ENCODE assay signal across 12 cellular contexts in genomic region chr1:167668108-167668507, GRCh38. TPM values are rescaled to one million over a fixed set of nuclear protein-coding genes. Genes with fewer than 3 reads are reported as not detected.
DNase-seq lines count a peak whose midpoint lies in the region; ATAC-seq and FAIRE-seq lines count a peak whose summit lies in the region.
"Had no signal": no experiment of that assay in that cellular context is flagged by ENCODE, and none has a peak within 500 bp of the region (broad histone marks: within the 10 kb centered on the region; RNA-seq: fewer than 3 reads in every experiment).

No MANE protein-coding gene starts in this region.

- H3K27me3 Mint-ChIP-seq in stimulated activated naive B cell treated with anti-CD40 and anti-IgM and Interleukin-4, amounts not matched to agents 10 μg/mL and 1 μg/mL and 100 μg/mL, for 72 hours, result no peaks in the 10 kb centered on the region

- DNase-seq in cardiac septum (ENCODE audit: low spot score) (peak; percentile 0), right cardiac atrium (no peak), COR-L47 (lab: John Stamatoyannopoulos, UW) (no peak), frontal cortex (ENCODE audit: low spot score in 2 of 2) (no peak), DMS53 (lab: John Stamatoyannopoulos, UW) (no peak)
- peak; percentile 42 for DNase-seq in stimulated activated naive B cell treated with anti-CD40 and anti-IgM and Interleukin-4, amounts not matched to agents 10 μg/mL and 1 μg/mL and 100 μg/mL, for 72 hours
- DNase-seq: amniotic stem cell, foreskin melanocyte, NCI-H187 had no signal

- ATAC-seq in right cardiac atrium (no peak), HG02623 (IDR thresholded peaks at IDR 0.05; ENCODE audit: unreplicated experiment) (peak; percentile 65), HG03575 (IDR thresholded peaks at IDR 0.05; ENCODE audit: extremely low read depth, insufficient number of reproducible peaks, low FRiP score, unreplicated experiment) (peak; percentile 38)
- peak; percentile 96 for ATAC-seq in stimulated activated naive B cell treated with anti-CD40 and anti-IgM and Interleukin-4, amounts not matched to agents 10 μg/mL and 1 μg/mL and 100 μg/mL, for 72 hours (replicated peaks)

- no peaks in the 10 kb centered on the region for H3K9me3 Mint-ChIP-seq in stimulated activated naive B cell treated with anti-CD40 and anti-IgM and Interleukin-4, amounts not matched to agents 10 μg/mL and 1 μg/mL and 100 μg/mL, for 72 hours

- H3K36me3 Mint-ChIP-seq in stimulated activated naive B cell treated with anti-CD40 and anti-IgM and Interleukin-4, amounts not matched to agents 10 μg/mL and 1 μg/mL and 100 μg/mL, for 72 hours, result peaks cover 36 to 61% of the 10 kb centered on the region in 2 donors

- H3K4me3 ChIP-seq in right cardiac atrium (ENCODE audit: low read length), result no peak overlapping the region

- 88% methylated on average over 6 of the region's 6 CpGs for WGBS in right cardiac atrium

- H3K9me3 ChIP-seq in right cardiac atrium (ENCODE audit: control insufficient read depth, low read length), result no peaks in the 10 kb centered on the region

- peaks cover 70 to 97% of the 10 kb centered on the region in 2 donors for H3K4me1 Mint-ChIP-seq in stimulated activated naive B cell treated with anti-CD40 and anti-IgM and Interleukin-4, amounts not matched to agents 10 μg/mL and 1 μg/mL and 100 μg/mL, for 72 hours

- intact Hi-C loops in cardiac septum (cut with DNase I) (loop anchor here (5.0 kb wide), 1 partner anchor 36 kb away; the partner anchor contains the start of gene RCSD1), right cardiac atrium (cut with DNase I) (no loop called here)

- H3K4me1 ChIP-seq in right cardiac atrium (ENCODE audit: control insufficient read depth, insufficient read depth, low read length), result peaks cover 19% of the 10 kb centered on the region

- no peak overlapping the region for H3K27ac ChIP-seq in right cardiac atrium (ENCODE audit: low read length)

- H3K27ac Mint-ChIP-seq in stimulated activated naive B cell treated with anti-CD40 and anti-IgM and Interleukin-4, amounts not matched to agents 10 μg/mL and 1 μg/mL and 100 μg/mL, for 72 hours, result peak overlapping the region; percentile 31

- H3K4me3 Mint-ChIP-seq in stimulated activated naive B cell treated with anti-CD40 and anti-IgM and Interleukin-4, amounts not matched to agents 10 μg/mL and 1 μg/mL and 100 μg/mL, for 72 hours, result peak overlapping the region; percentile 15 to 49
- H3K4me3 Mint-ChIP-seq: neural crest cell had no signal

- no peaks in the 10 kb centered on the region for H3K27me3 ChIP-seq in right cardiac atrium (ENCODE audit: control insufficient read depth, insufficient read depth)

- FAIRE-seq in frontal cortex (lab: Jason Lieb, UNC), result no peak

RNA-seq across cellular contexts. Expression of gene RCSD1, which starts 38.1 kb away (rescaled TPM):
- 32.7 TPM for total RNA-seq in cardiac septum
- total RNA-seq in right cardiac atrium, result 10 to 100 TPM; 53.4 to 61.5 (median 58.2) TPM
- 27.1 TPM for polyA plus RNA-seq in right cardiac atrium
- total RNA-seq in frontal cortex, result 4.5 TPM

RNA-seq across cellular contexts. Expression of gene MPZL1, which starts 53.7 kb away (rescaled TPM):
- total RNA-seq in cardiac septum (35.7 TPM), right cardiac atrium (10 to 100 TPM; 36.3 to 73.7 (median 61.1) TPM), frontal cortex (184 TPM)
- polyA plus RNA-seq in right cardiac atrium, result 20.4 TPM

Comparison
In these comparisons a context has a peak if more than half of its experiments do, and no peak if none do; other contexts are left out.
1. DNase-seq: peak in cardiac septum (single experiment) and stimulated activated naive B cell treated with anti-CD40 and anti-IgM and Interleukin-4, amounts not matched to agents 10 μg/mL and 1 μg/mL and 100 μg/mL, for 72 hours (single experiment); none in right cardiac atrium (0 of 3), COR-L47 (single experiment), frontal cortex (0 of 2) and DMS53 (single experiment).
2. ATAC-seq: peak in HG02623 (single experiment), HG03575 (single experiment) and stimulated activated naive B cell treated with anti-CD40 and anti-IgM and Interleukin-4, amounts not matched to agents 10 μg/mL and 1 μg/mL and 100 μg/mL, for 72 hours (2 of 2); none in right cardiac atrium (0 of 2).